In the genomic region with DNA sequence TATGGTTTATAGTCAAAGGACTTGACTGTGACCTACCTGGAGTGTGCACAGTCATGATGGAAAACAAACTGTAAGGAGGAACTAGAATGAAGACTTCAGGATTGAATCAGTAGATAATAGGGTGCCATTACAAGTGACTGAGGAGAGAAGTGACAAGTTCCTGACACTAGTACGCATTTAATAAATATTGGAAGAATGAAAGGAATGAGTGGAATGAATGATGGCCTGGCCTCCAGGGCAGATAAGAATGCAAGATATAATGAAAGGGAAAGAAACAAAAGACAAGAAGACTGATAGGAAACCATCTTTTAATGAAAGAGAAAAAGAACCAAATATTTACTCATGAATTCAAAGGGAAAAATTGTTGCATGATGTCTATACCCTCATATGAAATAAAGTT, we compare ENCODE assay signal across 24 cellular contexts. TPM values are rescaled to one million over a fixed set of nuclear protein-coding genes. Genes with fewer than 3 reads are reported as not detected.
DNase-seq lines count a peak whose midpoint lies in the region; ATAC-seq, FAIRE-seq and TF ChIP-seq lines count a peak whose summit lies in the region.
"Had no signal": no experiment of that assay in that cellular context is flagged by ENCODE, and none has a peak within 500 bp of the region (broad histone marks: within the 10 kb centered on the region; RNA-seq: fewer than 3 reads in every experiment).

No MANE protein-coding gene starts in this region.

- no peaks in the 10 kb centered on the region for H3K36me3 Mint-ChIP-seq in osteocyte (ENCODE audit: unreplicated experiment)

- no peak overlapping the region for H2BK15ac ChIP-seq in H1 (ENCODE audit: low read length)

- no peak overlapping the region for H4K8ac ChIP-seq in H1 (ENCODE audit: extremely low read depth, insufficient read depth, low read length)

- H3K14ac ChIP-seq in H1 (ENCODE audit: insufficient read length) = no peak overlapping the region

- no peak overlapping the region for H2BK12ac ChIP-seq in H1 (ENCODE audit: low read depth, low read length)

- H3K4me1 ChIP-seq in HUES6 (ENCODE audit: control insufficient read depth, insufficient read depth, low read length) = peaks cover 6% of the 10 kb centered on the region
- peaks cover 0 to 6% (median 0%) of the 10 kb centered on the region in 4 experiments; a peak in 2 of 7 replicates for H3K4me1 ChIP-seq in H1 (replicated peaks in 1 of 4; ENCODE audit: control insufficient read depth in 3 of 4, insufficient read depth in 4 of 4, low read length in 3 of 4)
- peaks cover 8% of the 10 kb centered on the region for H3K4me1 ChIP-seq in neuron (ENCODE audit: insufficient read depth, low read length)
- H3K4me1 ChIP-seq: BLaER1 had no signal

- H3K36me3 ChIP-seq in HUES6 (ENCODE audit: control insufficient read depth, insufficient read depth, low read length) (no peaks in the 10 kb centered on the region), H1 (ENCODE audit: control insufficient read depth in 2 of 4, insufficient read depth in 4 of 4, low read length in 3 of 4) (no peaks in the 10 kb centered on the region), neuron (ENCODE audit: insufficient read depth, low read length) (no peaks in the 10 kb centered on the region)
- H3K36me3 ChIP-seq: BLaER1, MG63 had no signal

- 0 out of 2 replicates have a peak overlapping the region, but pooled peaks have one; percentile 50 for H3K27ac ChIP-seq in HUES6 (ENCODE audit: low read depth, low read length)
- no peak overlapping the region for H3K27ac ChIP-seq in H1 (ENCODE audit: low read depth, low read length)
- H3K27ac ChIP-seq: BLaER1 had no signal

- TF ChIP-seq RAD21 in H1 (IDR thresholded peaks at IDR 0.05 in 1 of 2, conservative IDR thresholded peaks at IDR 0.05 in 1 of 2; ENCODE audit: low read depth in 2 of 2, low read length in 2 of 2) = no peak

- H3K27me3 Mint-ChIP-seq in osteocyte (ENCODE audit: unreplicated experiment) = peaks cover 2% of the 10 kb centered on the region

- no peak overlapping the region for H3K4me3 ChIP-seq in HUES6 (ENCODE audit: low read depth, low read length)
- no peak overlapping the region for H3K4me3 ChIP-seq in H1 (ENCODE audit: extremely low read depth in 1 of 4, insufficient read depth in 2 of 4, low read depth in 3 of 4, low read length in 4 of 4)
- H3K4me3 ChIP-seq in neuron (ENCODE audit: low read length) = no peak overlapping the region
- H3K4me3 ChIP-seq: BLaER1, MG63 had no signal

- H3K9me3 Mint-ChIP-seq in osteocyte (ENCODE audit: unreplicated experiment) = no peaks in the 10 kb centered on the region
- H3K9me3 Mint-ChIP-seq: CD4-positive, alpha-beta T cell had no signal

- H3K23ac ChIP-seq in H1 (ENCODE audit: insufficient read length) = no peak overlapping the region

- H3K56ac ChIP-seq in H1 (replicated peaks; ENCODE audit: insufficient read length, low read depth, low read length) = no peak overlapping the region

- H4K91ac ChIP-seq in H1 (replicated peaks; ENCODE audit: insufficient read length, low read length) = no peak overlapping the region

- no peak for TF ChIP-seq POLR2A in H1 (IDR thresholded peaks at IDR 0.05; ENCODE audit: control extremely low read depth in 1 of 2, low read depth in 2 of 2, low read length in 2 of 2)

- no peak for TF ChIP-seq EP300 in H1 (IDR thresholded peaks at IDR 0.05; ENCODE audit: borderline replicate concordance in 1 of 2, low read depth in 2 of 2, low read length in 2 of 2)

- no peak for FAIRE-seq in H1 (lab: Jason Lieb, UNC)

- H3K27me3 ChIP-seq in HUES6 (ENCODE audit: control insufficient read depth, insufficient read depth, low read length) (no peaks in the 10 kb centered on the region), H1 (replicated peaks in 1 of 4; ENCODE audit: control insufficient read depth in 3 of 4, extremely low read depth in 1 of 4, insufficient read depth in 3 of 4, low read length in 3 of 4) (no peaks in the 10 kb centered on the region), neuron (ENCODE audit: insufficient read depth, low read length) (no peaks in the 10 kb centered on the region)
- H3K27me3 ChIP-seq: BLaER1, MG63 had no signal

- H3K27ac Mint-ChIP-seq in osteocyte (ENCODE audit: unreplicated experiment) = no peak overlapping the region
- H3K27ac Mint-ChIP-seq: CD4-positive, alpha-beta T cell had no signal

- DNase-seq in EH (ENCODE audit: low read depth) (peak; percentile 80), H1 (ENCODE audit: low read depth in 1 of 2, low spot score in 2 of 2) (no peak), osteocyte (ENCODE audit: extremely low spot score, unreplicated experiment) (no peak)
- DNase-seq: ACHN; CD4-positive, alpha-beta T cell; COR-L47; GOT3; Karpas-422; NCI-H1436; NCI-H187 treated with DMSO at 0.1 percent for 48 hours; NCI-H2107; NCI-H446 treated with DMSO at 0.1 percent for 48 hours; NCI-H526 treated with DMSO at 0.1 percent for 48 hours; OCI-M1; SW 1271 had no signal

- no peak for ATAC-seq in HG02870 (IDR thresholded peaks at IDR 0.05; ENCODE audit: unreplicated experiment)
- ATAC-seq in GM19328 (IDR thresholded peaks at IDR 0.05; ENCODE audit: unreplicated experiment) = no peak
- ATAC-seq in GM21528 (IDR thresholded peaks at IDR 0.05; ENCODE audit: low FRiP score, unreplicated experiment) = no peak
- ATAC-seq: HCT116, Right ventricle myocardium inferior had no signal

- TF ChIP-seq CTCF in H1 (IDR thresholded peaks at IDR 0.05; ENCODE audit: control extremely low read depth in 1 of 3, insufficient read depth in 1 of 3, low read depth in 1 of 3, low read length in 3 of 3) (no peak), osteocyte (IDR thresholded peaks at IDR 0.05) (no peak)

- H3K9ac ChIP-seq in HUES6 (ENCODE audit: low read length) = no peak overlapping the region
- no peak overlapping the region for H3K9ac ChIP-seq in H1 (replicated peaks in 1 of 4; ENCODE audit: extremely low read depth in 1 of 4, low read depth in 3 of 4, low read length in 3 of 4)
- H3K9ac ChIP-seq: BLaER1 had no signal

- WGBS in H1 (ENCODE audit: extremely low coverage in 1 of 2, insufficient coverage in 1 of 2, insufficient read length in 1 of 2, insufficient replicate concordance in 2 of 2, low coverage in 1 of 2, low lambda C conversion rate in 2 of 2, missing lambda C conversion rate in 1 of 2), 2 experiments = 95% methylated on average over 1 of the region's 1 CpG; no CpG with 5 or more reads in 1 of the 2 experiments

- H3K79me1 ChIP-seq in H1 (ENCODE audit: low read depth, low read length) = no peaks in the 10 kb centered on the region

- CTCF ChIA-PET in H1 (lab: Charles Lee; ENCODE audit: partially characterized antibody) = no interaction called here

- H3K4ac ChIP-seq in H1 (replicated peaks; ENCODE audit: insufficient read length, low read depth, low read length) = no peak overlapping the region

- H4K5ac ChIP-seq in H1 (ENCODE audit: insufficient read length, low read depth, low read length) = no peak overlapping the region

- no peak overlapping the region for H2BK120ac ChIP-seq in H1 (replicated peaks; ENCODE audit: low read depth, low read length)

- no peaks in the 10 kb centered on the region for H4K20me1 ChIP-seq in H1 (replicated peaks in 1 of 2; ENCODE audit: control insufficient read depth in 1 of 2, insufficient read depth in 2 of 2, low read length in 2 of 2)
- H4K20me1 ChIP-seq: BLaER1 had no signal

- H2AK5ac ChIP-seq in H1 (ENCODE audit: low read depth, low read length) = no peak overlapping the region

- H2BK5ac ChIP-seq in H1 (ENCODE audit: low read depth, low read length) = no peak overlapping the region

- H3K18ac ChIP-seq in H1 (ENCODE audit: extremely low read depth, low read length) = no peak overlapping the region

- peaks cover 3% of the 10 kb centered on the region for H3K4me1 Mint-ChIP-seq in osteocyte (ENCODE audit: unreplicated experiment)

- no peak overlapping the region for H3K4me3 Mint-ChIP-seq in osteocyte (ENCODE audit: unreplicated experiment)
- H3K4me3 Mint-ChIP-seq: CD4-positive, alpha-beta T cell had no signal

- POLR2A ChIA-PET in H1 (lab: Charles Lee; ENCODE audit: partially characterized antibody) = no interaction called here

- H3K23me2 ChIP-seq in H1 (ENCODE audit: low read depth, low read length) = no peaks in the 10 kb centered on the region

- no peak overlapping the region for H2AFZ ChIP-seq in H1 (ENCODE audit: low read length)
- peak overlapping the region; percentile 63 for H2AFZ ChIP-seq in neuron (ENCODE audit: low read depth, low read length)

- H2BK20ac ChIP-seq in H1 (ENCODE audit: low read length) = no peak overlapping the region

- no peaks in the 10 kb centered on the region for H3K79me2 ChIP-seq in H1 (ENCODE audit: control insufficient read depth in 1 of 2, insufficient read depth in 2 of 2, low read length in 2 of 2)

- no peak overlapping the region for H3K4me2 ChIP-seq in H1 (ENCODE audit: insufficient read depth in 1 of 2, low read depth in 2 of 2, low read length in 2 of 2)
- H3K4me2 ChIP-seq: BLaER1 had no signal

- peaks cover 3% of the 10 kb centered on the region for H3K9me3 ChIP-seq in HUES6 (ENCODE audit: control insufficient read depth, insufficient read depth, low read depth, low read length)
- H3K9me3 ChIP-seq in H1 (ENCODE audit: insufficient read depth in 2 of 2, low read depth in 1 of 2, low read length in 1 of 2) = no peaks in the 10 kb centered on the region
- H3K9me3 ChIP-seq in neuron (ENCODE audit: low read length) = no peaks in the 10 kb centered on the region
- H3K9me3 ChIP-seq: MG63 had no signal

TF ChIP-seq in H1, 55 proteins besides CTCF, POLR2A, EP300 and RAD21:
- peak; percentile 40; the same call in 1 of the 2 replicates for TF ChIP-seq TEAD4 (IDR thresholded peaks at IDR 0.05; ENCODE audit: low read depth, low read length)
- no peak for TF ChIP-seq POLR2AphosphoS5 (IDR thresholded peaks at IDR 0.05; ENCODE audit: low read depth, low read length)

RNA-seq across cellular contexts. Expression of a gene that starts 44.7 kb away (rescaled TPM):
- total RNA-seq in H1 (2021; fragmentation: NEBNext Ultra II Directional; extraction: Animal tissue kit (Norgen Biotek cat#: 25700)) = 20.9 and 26.6 TPM in 2 replicates
- 6.9 and 9.0 TPM in 2 replicates for polyA plus RNA-seq in H1 (2011; rRNA removed)
- 10.1 TPM for polyA plus RNA-seq in H1 (2011; cell fraction: cytosol; rRNA removed)
- 7.7 TPM for polyA plus RNA-seq in H1 (2011; cell fraction: nucleus; rRNA removed)
- polyA plus RNA-seq in H1 (2012, experiment 1 of 2) = 12.4 to 17.5 TPM (median 15.1 TPM) in 4 replicates
- polyA plus RNA-seq in H1 (2012, experiment 2 of 2) = 0.64 TPM
- polyA plus RNA-seq in H1 (2013, experiment 1 of 2) = 16.5 TPM
- 19.1 TPM for polyA plus RNA-seq in H1 (2013, experiment 2 of 2)
- polyA minus RNA-seq in H1 (2011; rRNA and poly(A)+ RNA removed) = 37.0 and 63.1 TPM in 2 replicates
- polyA minus RNA-seq in H1 (2011; cell fraction: cytosol; rRNA and poly(A)+ RNA removed) = 21.8 TPM
- polyA minus RNA-seq in H1 (2011; cell fraction: nucleus; rRNA and poly(A)+ RNA removed) = 22.9 TPM
- 18.7 and 24.2 TPM in 2 replicates for total RNA-seq in osteocyte
